8 cellular contexts compared by ENCODE assay signal in the genomic region with DNA sequence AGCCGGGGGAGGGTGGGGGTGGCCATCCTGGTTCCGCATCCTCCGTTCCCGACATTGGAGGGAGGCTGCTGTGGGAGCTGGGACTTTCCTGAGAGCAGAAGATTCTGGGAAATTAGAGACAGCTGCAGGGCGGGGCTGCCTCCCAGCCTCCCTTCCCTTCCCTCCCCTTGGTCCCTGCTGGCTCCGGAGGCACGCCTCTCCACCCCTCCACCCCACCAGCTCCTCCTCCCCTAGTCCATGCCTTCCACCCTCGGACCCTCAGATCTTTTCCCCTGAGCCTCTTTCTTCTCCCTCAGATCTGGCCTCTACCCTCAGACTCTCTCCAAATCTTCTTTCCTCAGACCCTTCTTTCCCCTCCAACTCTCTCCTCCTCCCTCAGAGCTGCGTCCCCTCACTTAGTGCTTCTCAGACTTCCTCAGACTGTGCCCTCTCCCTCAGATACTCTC. TPM values are rescaled to one million over a fixed set of nuclear protein-coding genes. Genes with fewer than 3 reads are reported as not detected.
DNase-seq lines count a peak whose midpoint lies in the region; FAIRE-seq and TF ChIP-seq lines count a peak whose summit lies in the region.

No MANE protein-coding gene starts in this region.

- peak; percentile 61 for DNase-seq in HK-2 (ENCODE audit: unreplicated experiment)
- DNase-seq in bronchial epithelial cell (ENCODE audit: low read depth), result peak; percentile 52
- peak; percentile 93 for DNase-seq in mesenteric fat pad (ENCODE audit: low spot score)
- no peak for DNase-seq in NCI-H1092 treated with DMSO at 0.1 percent for 48 hours (lab: John Stamatoyannopoulos, UW)
- no peak for DNase-seq in activated T-cell treated with anti-CD3 and anti-CD28 coated beads for 4 hours
- no peak for DNase-seq in frontal cortex (ENCODE audit: low spot score in 2 of 2)
- no peak for DNase-seq in superior temporal gyrus (ENCODE audit: extremely low spot score)

- FAIRE-seq in bronchial epithelial cell (lab: Jason Lieb, UNC), result peak; percentile 40
- FAIRE-seq in frontal cortex (lab: Jason Lieb, UNC), result no peak

- no peak overlapping the region for H3K4me3 ChIP-seq in bronchial epithelial cell (ENCODE audit: low read depth, low read length)

- TF ChIP-seq CTCF in 22Rv1 (IDR thresholded peaks at IDR 0.05), result no peak
- no peak for TF ChIP-seq CTCF in bronchial epithelial cell (IDR thresholded peaks at IDR 0.05; ENCODE audit: insufficient read depth, low read length, severe bottlenecking)

- no peaks in the 10 kb centered on the region for H3K27me3 ChIP-seq in bronchial epithelial cell (ENCODE audit: control insufficient read depth, insufficient read depth, low read length)

- peaks cover 2% of the 10 kb centered on the region for H3K36me3 ChIP-seq in bronchial epithelial cell (ENCODE audit: control insufficient read depth, insufficient read depth, low read length)

- H3K27ac ChIP-seq in 22Rv1, result peak overlapping the region; percentile 95

RNA-seq across cellular contexts. Expression of gene BCL3, which starts 3.1 kb away (rescaled TPM):
- total RNA-seq in bronchial epithelial cell, result 2.1 and 4.7 TPM in 2 replicates
- total RNA-seq in mesenteric fat pad, result 73.8 TPM
- total RNA-seq in frontal cortex, result 0.41 TPM

RNA-seq across cellular contexts. Expression of gene CBLC, which starts 32.3 kb away (rescaled TPM):
- 65.0 and 73.7 TPM in 2 replicates for total RNA-seq in bronchial epithelial cell
- not detected for total RNA-seq in mesenteric fat pad
- total RNA-seq in frontal cortex, result not detected

RNA-seq across cellular contexts. Expression of gene CEACAM16, which starts 46.5 kb away (rescaled TPM):
- total RNA-seq in bronchial epithelial cell (not detected in 2 replicates), mesenteric fat pad (not detected), frontal cortex (not detected)

Comparison
In these comparisons a context has a peak if more than half of its experiments do, and no peak if none do; other contexts are left out.
1. DNase-seq: peak in HK-2 (single experiment), bronchial epithelial cell (single experiment) and mesenteric fat pad (single experiment); none in NCI-H1092 treated with DMSO at 0.1 percent for 48 hours (single experiment), activated T-cell treated with anti-CD3 and anti-CD28 coated beads for 4 hours (single experiment), frontal cortex (0 of 2) and superior temporal gyrus (single experiment).
2. RNA of gene BCL3, which starts 3.1 kb away (total RNA-seq): 73.8 TPM in mesenteric fat pad (single experiment); 2.1 to 4.7 TPM in bronchial epithelial cell and 0.41 TPM in frontal cortex (single experiment); every median in the first group is over 10 times any median in the second.
3. RNA of gene CBLC, which starts 32.3 kb away (total RNA-seq): 65.0 to 73.7 TPM in bronchial epithelial cell; not detected in mesenteric fat pad (single experiment) and not detected in frontal cortex (single experiment); every median in the first group is over 10 times any median in the second.